Comparison of ENCODE assay signal across 1 cellular context in genomic region chr1:151251656-151252470, GRCh38.
A peak's percentile ranks its signal among the peaks of the same experiment; 100 is the strongest.
TF ChIP-seq lines count a peak whose summit lies in the region.

No MANE protein-coding gene starts in this region.

TF ChIP-seq in IMR-90, 13 proteins besides CTCF, POLR2A, EP300 and RAD21 (continued from another document):
- TF ChIP-seq RCOR1 (IDR thresholded peaks at IDR 0.05; ENCODE audit: insufficient replicate concordance, low read length): no peak
- TF ChIP-seq NFE2L2 (IDR thresholded peaks at IDR 0.05; ENCODE audit: low read depth, low read length): no peak
- peak; percentile 64 for TF ChIP-seq SMC3 (IDR thresholded peaks at IDR 0.05; ENCODE audit: low read depth, low read length)
- TF ChIP-seq, protein P1, sequence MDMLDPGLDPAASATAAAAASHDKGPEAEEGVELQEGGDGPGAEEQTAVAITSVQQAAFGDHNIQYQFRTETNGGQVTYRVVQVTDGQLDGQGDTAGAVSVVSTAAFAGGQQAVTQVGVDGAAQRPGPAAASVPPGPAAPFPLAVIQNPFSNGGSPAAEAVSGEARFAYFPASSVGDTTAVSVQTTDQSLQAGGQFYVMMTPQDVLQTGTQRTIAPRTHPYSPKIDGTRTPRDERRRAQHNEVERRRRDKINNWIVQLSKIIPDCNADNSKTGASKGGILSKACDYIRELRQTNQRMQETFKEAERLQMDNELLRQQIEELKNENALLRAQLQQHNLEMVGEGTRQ (IDR thresholded peaks at IDR 0.05; ENCODE audit: low read depth, low read length): no peak
- no peak for TF ChIP-seq MAFK (IDR thresholded peaks at IDR 0.05; ENCODE audit: low read depth, low read length)
